In the genomic region with DNA sequence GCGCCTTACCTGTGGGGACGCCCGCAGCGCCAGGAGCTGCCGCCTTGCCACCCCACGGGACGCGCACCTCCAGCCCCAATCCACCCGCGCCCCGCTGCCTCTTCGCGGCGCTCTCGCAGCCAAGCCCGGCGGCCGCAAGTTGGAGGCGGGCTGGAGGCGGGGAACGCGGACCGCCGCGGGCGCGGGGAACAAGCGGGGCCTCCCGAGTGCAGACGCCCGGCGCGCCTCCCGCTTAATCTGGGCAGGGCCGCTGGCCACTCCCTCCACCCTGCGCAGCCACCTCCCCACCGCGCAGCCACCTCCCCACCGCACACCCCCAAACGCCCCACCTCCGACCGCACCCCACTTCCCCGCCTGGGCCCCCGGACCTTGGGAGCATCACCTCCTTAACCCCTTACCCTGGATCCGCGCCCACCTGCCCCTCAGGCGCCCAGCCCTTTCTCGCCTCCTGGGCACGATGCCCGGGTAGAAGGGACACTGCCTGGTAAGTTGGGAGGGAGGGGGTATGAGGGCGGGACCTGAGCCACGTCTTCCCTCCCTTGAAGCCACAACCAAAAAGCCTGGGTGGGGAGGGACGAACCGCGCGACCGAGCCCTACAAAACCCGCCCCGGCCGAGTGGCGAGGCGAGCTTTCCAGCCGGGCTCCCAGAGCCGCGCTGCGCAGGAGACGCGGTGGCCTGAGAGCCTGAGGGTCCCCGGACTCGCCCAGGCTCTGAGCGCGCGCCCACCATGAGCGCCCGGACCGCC, we compare ENCODE assay signal across 8 cellular contexts. TPM values are rescaled to one million over a fixed set of nuclear protein-coding genes. Genes with fewer than 3 reads are reported as not detected.
DNase-seq lines count a peak whose midpoint lies in the region; ATAC-seq and TF ChIP-seq lines count a peak whose summit lies in the region.

A gene (plus strand): TSS at position 627 of the 747 bp plus-strand sequence. CDS start 103 bp downstream, at position 730.
A gene (minus strand): TSS at position 208 of the 747 bp plus-strand sequence. CDS start 16,722 bp downstream, outside the sequence.

- H3K27ac Mint-ChIP-seq in Caco-2 (ENCODE audit: unreplicated experiment), result no peak within 1 kb of the TSS
- H3K27ac Mint-ChIP-seq in nephron, result no peak within 1 kb of the TSS

- no peaks in the 10 kb centered on the region for H3K36me3 ChIP-seq in Caco-2 (ENCODE audit: control insufficient read depth, insufficient read depth, low read length)
- H3K36me3 ChIP-seq in RWPE2 (ENCODE audit: low read depth), result no peaks in the 10 kb centered on the region

- no peaks in the 10 kb centered on the region for H3K36me3 Mint-ChIP-seq in Caco-2 (ENCODE audit: insufficient read depth, unreplicated experiment)
- no peaks in the 10 kb centered on the region for H3K36me3 Mint-ChIP-seq in nephron (ENCODE audit: low read depth)

- intact Hi-C loops in Caco-2 (cut with micrococcal nuclease; ENCODE audit: unreplicated experiment), result loop anchor here (1.0 to 10.0 kb wide), 2 partner anchors 20 to 161 kb away; a partner anchor contains a TSS

- H3K27me3 ChIP-seq in Caco-2 (replicated peaks; ENCODE audit: control insufficient read depth, insufficient read depth, low read length) (no peaks in the 10 kb centered on the region), RWPE2 (ENCODE audit: insufficient read depth, poor library complexity, severe bottlenecking) (peaks cover 40% of the 10 kb centered on the region)

- H3K4me3 Mint-ChIP-seq in Caco-2 (ENCODE audit: unreplicated experiment) (peak within 1 kb of the TSS; percentile 76), nephron (peak within 1 kb of the TSS; percentile 82 to 87 (median 86))

- no peaks in the 10 kb centered on the region for H3K4me1 ChIP-seq in Caco-2
- H3K4me1 ChIP-seq in RWPE2 (ENCODE audit: insufficient read depth, poor library complexity, severe bottlenecking), result no peaks in the 10 kb centered on the region

- H3K27ac ChIP-seq in RWPE2 (ENCODE audit: poor library complexity, severe bottlenecking), result no peak within 1 kb of the TSS

- no peaks in the 10 kb centered on the region for H3K9me3 Mint-ChIP-seq in Caco-2 (ENCODE audit: unreplicated experiment)
- peaks cover 18% of the 10 kb centered on the region for H3K9me3 Mint-ChIP-seq in nephron

- H3K9me3 ChIP-seq in Caco-2 (no peaks in the 10 kb centered on the region), RWPE2 (ENCODE audit: severe bottlenecking) (peaks cover 2% of the 10 kb centered on the region)

- BruUV-seq in Caco-2 (replicated peaks; lab: Mats Ljungman, UMichigan), result no TSS peak

- ATAC-seq in GM19023 (IDR thresholded peaks at IDR 0.05; ENCODE audit: unreplicated experiment), result peak; percentile 57
- ATAC-seq in HG03064 (IDR thresholded peaks at IDR 0.05; ENCODE audit: low read depth, unreplicated experiment), result peak; percentile 38
- ATAC-seq in RWPE2 (ENCODE audit: low read depth), result peak; percentile 82
- ATAC-seq in esophagus mucosa, result peak; percentile 95

- TF ChIP-seq CTCF in Caco-2 (IDR thresholded peaks at IDR 0.05; ENCODE audit: insufficient read depth in 1 of 2, low read depth in 1 of 2, low read length in 1 of 2, severe bottlenecking in 1 of 2, unreplicated experiment in 1 of 2) (no peak), RWPE2 (IDR thresholded peaks at IDR 0.05; ENCODE audit: poor library complexity, severe bottlenecking) (no peak), nephron (IDR thresholded peaks at IDR 0.05; ENCODE audit: unreplicated experiment in 3 of 3) (no peak)

- POLR2A ChIA-PET in Caco-2 (lab: Charles Lee), result no interaction called here

- CTCF ChIA-PET in Caco-2 (lab: Charles Lee), result no interaction called here

- DNase-seq in Caco-2 (peak in 1 of 2 experiments; percentile 70), RWPE2 (ENCODE audit: low spot score) (peak; percentile 43), OCI-M2 (lab: John Stamatoyannopoulos, UW; ENCODE audit: unreplicated experiment) (no peak)
- no peak for DNase-seq in activated effector memory CD4-positive, alpha-beta T cell treated with Interleukin-2 at 50 U/mL for 16 hours

- H3K4me3 ChIP-seq in Caco-2 (ENCODE audit: low read depth, low read length), result peak within 1 kb of the TSS; percentile 62
- H3K4me3 ChIP-seq in RWPE2 (ENCODE audit: severe bottlenecking), result peak within 1 kb of the TSS; percentile 40

- peaks cover 4% of the 10 kb centered on the region for H3K27me3 Mint-ChIP-seq in Caco-2 (ENCODE audit: insufficient read depth, unreplicated experiment)
- peaks cover 91% of the 10 kb centered on the region for H3K27me3 Mint-ChIP-seq in nephron (ENCODE audit: low read depth)

- H3K4me1 Mint-ChIP-seq in Caco-2 (ENCODE audit: low read depth, unreplicated experiment) (no peaks in the 10 kb centered on the region), nephron (peaks cover 5% of the 10 kb centered on the region)

RNA-seq across cellular contexts. Expression of the first gene that starts in this region (rescaled TPM):
- total RNA-seq in Caco-2 (2022) (4.2 and 4.7 TPM in 2 replicates), esophagus mucosa (0.76 TPM)

RNA-seq across cellular contexts. Expression of the second gene that starts in this region (rescaled TPM):
- 8.7 and 9.5 TPM in 2 replicates for total RNA-seq in Caco-2 (2022)
- 0.24 TPM for total RNA-seq in esophagus mucosa

Comparison
In these comparisons a context has a peak if more than half of its experiments do, and no peak if none do; other contexts are left out.
1. Peak in ATAC-seq in esophagus mucosa; RNA of the genes that start here not detected or under 1 TPM.
2. ATAC-seq: peak in every context shown above with its lines; median percentile 95 in esophagus mucosa; 82 in RWPE2; 57 in GM19023; 38 in HG03064.